14 cellular contexts compared by ENCODE assay signal in the genomic region with DNA sequence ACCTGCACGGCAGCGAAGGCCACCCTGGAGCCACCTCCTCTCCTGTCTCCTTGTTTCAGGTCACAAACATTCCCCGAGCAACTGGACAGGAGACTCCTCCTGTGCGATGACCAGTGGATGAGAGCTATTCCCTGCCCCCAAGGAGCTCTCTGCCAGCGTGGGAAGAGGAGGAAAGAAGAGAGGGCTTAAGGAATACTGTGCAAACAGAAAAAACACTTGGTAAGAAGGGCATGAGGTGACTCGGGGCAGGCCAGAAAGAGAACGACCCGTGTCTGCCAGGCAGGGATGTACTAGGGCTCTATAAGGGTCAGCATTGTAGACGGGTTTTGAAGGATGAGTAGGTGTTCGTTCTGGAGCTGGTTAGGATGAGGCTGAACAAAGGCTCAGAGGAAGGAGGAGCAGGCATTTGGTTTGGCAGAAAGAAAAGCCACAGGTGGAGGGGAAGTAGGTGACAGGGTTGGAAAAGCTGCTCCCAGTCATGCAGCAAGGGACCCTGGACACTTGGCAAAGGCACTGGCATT.
"Had no signal": no experiment of that assay in that cellular context is flagged by ENCODE, and none has a peak within 500 bp of the region (broad histone marks: within the 10 kb centered on the region; RNA-seq: fewer than 3 reads in every experiment).

No MANE protein-coding gene starts in this region.

- H3K36me3 ChIP-seq: ovary had no signal

- DNase-seq: activated CD4-positive, alpha-beta memory T cell treated with anti-CD3 and anti-CD28 coated beads, Interleukin-2, amount 10 ng/mL, durations not matched to agents 7 days and 5 days; activated CD4-positive, alpha-beta T cell treated with anti-CD3 and anti-CD28 coated beads for 4 hours; activated CD8-positive, alpha-beta memory T cell treated with anti-CD3 and anti-CD28 coated beads, Interleukin-2, amount 50 U/mL, for 4 hours; esophagus squamous epithelium; glutamatergic neuron; kidney; mesendoderm; stimulated activated CD4-positive, alpha-beta T cell treated with anti-CD3 and anti-CD28 coated beads, Interleukin-12 subunit alpha, Interleukin-12 subunit beta, amount 100 ng/mL, for 4 hours; T-helper 2 cell had no signal

- H3K27me3 ChIP-seq: esophagus squamous epithelium, ovary, tibial artery, vagina had no signal

- H3K27ac Mint-ChIP-seq: activated CD4-positive, alpha-beta memory T cell treated with anti-CD3 and anti-CD28 coated beads, Interleukin-2, amount 10 ng/mL, durations not matched to agents 7 days and 5 days; stimulated activated memory B cell treated with anti-CD40 and anti-IgM and Interleukin-4, amounts not matched to agents 10 μg/mL and 1 μg/mL and 100 μg/mL, for 72 hours had no signal

- H3K9me3 Mint-ChIP-seq: activated CD4-positive, alpha-beta memory T cell treated with anti-CD3 and anti-CD28 coated beads, Interleukin-2, amount 10 ng/mL, durations not matched to agents 7 days and 5 days; natural killer cell treated with Interleukin-12 subunit alpha and Interleukin-12 subunit beta and Interleukin-15 and Interleukin-18, amount 100 ng/mL, for 72 hours; stimulated activated memory B cell treated with anti-CD40 and anti-IgM and Interleukin-4, amounts not matched to agents 10 μg/mL and 1 μg/mL and 100 μg/mL, for 72 hours had no signal

- H3K27me3 Mint-ChIP-seq: activated CD4-positive, alpha-beta memory T cell treated with anti-CD3 and anti-CD28 coated beads, Interleukin-2, amount 10 ng/mL, durations not matched to agents 7 days and 5 days; natural killer cell treated with Interleukin-12 subunit alpha and Interleukin-12 subunit beta and Interleukin-15 and Interleukin-18, amount 100 ng/mL, for 72 hours; stimulated activated memory B cell treated with anti-CD40 and anti-IgM and Interleukin-4, amounts not matched to agents 10 μg/mL and 1 μg/mL and 100 μg/mL, for 72 hours had no signal

- H3K9me3 ChIP-seq: esophagus squamous epithelium, ovary, tibial artery, vagina had no signal

- H3K4me3 ChIP-seq: esophagus squamous epithelium, ovary, tibial artery, vagina had no signal

- H3K4me3 Mint-ChIP-seq: activated CD4-positive, alpha-beta memory T cell treated with anti-CD3 and anti-CD28 coated beads, Interleukin-2, amount 10 ng/mL, durations not matched to agents 7 days and 5 days; natural killer cell treated with Interleukin-12 subunit alpha and Interleukin-12 subunit beta and Interleukin-15 and Interleukin-18, amount 100 ng/mL, for 72 hours; stimulated activated memory B cell treated with anti-CD40 and anti-IgM and Interleukin-4, amounts not matched to agents 10 μg/mL and 1 μg/mL and 100 μg/mL, for 72 hours had no signal

- H3K27ac ChIP-seq: esophagus squamous epithelium, tibial artery, vagina had no signal

- H3K36me3 Mint-ChIP-seq: natural killer cell treated with Interleukin-12 subunit alpha and Interleukin-12 subunit beta and Interleukin-15 and Interleukin-18, amount 100 ng/mL, for 72 hours had no signal

- H3K4me1 Mint-ChIP-seq: activated CD4-positive, alpha-beta memory T cell treated with anti-CD3 and anti-CD28 coated beads, Interleukin-2, amount 10 ng/mL, durations not matched to agents 7 days and 5 days had no signal
